9 cellular contexts compared by ENCODE assay signal in genomic region chr22:19478086-19478392, GRCh38. TPM values are rescaled to one million over a fixed set of nuclear protein-coding genes. Genes with fewer than 3 reads are reported as not detected.
DNase-seq lines count a peak whose midpoint lies in the region; ATAC-seq and TF ChIP-seq lines count a peak whose summit lies in the region.
"Had no signal": no experiment of that assay in that cellular context is flagged by ENCODE, and none has a peak within 500 bp of the region (broad histone marks: within the 10 kb centered on the region; RNA-seq: fewer than 3 reads in every experiment).

No MANE protein-coding gene starts in this region.

- ATAC-seq in IMR-90 (ENCODE audit: low read depth), result no peak

- H2AFZ ChIP-seq in IMR-90 (replicated peaks; ENCODE audit: low read length, poor library complexity), result no peak overlapping the region

- H2BK20ac ChIP-seq in IMR-90 (ENCODE audit: low read depth, low read length), result no peak overlapping the region

- intact Hi-C loops in A673 (cut with micrococcal nuclease; ENCODE audit: unreplicated experiment), result loop anchor here (2.0 kb wide), 1 partner anchor 45 kb away; the partner anchor contains the start of gene MRPL40
- intact Hi-C loops in IMR-90 (cut with micrococcal nuclease), result loop anchor here (2.0 to 5.0 kb wide), 3 partner anchors 154 to 299 kb away; partner anchors contain the start of genes CLTCL1 and SLC25A1

- H3K4me1 ChIP-seq in A673 (ENCODE audit: insufficient read depth, low read length, poor library complexity, severe bottlenecking) (peaks cover 9% of the 10 kb centered on the region), IMR-90 (ENCODE audit: control insufficient read depth, insufficient read depth, low read length) (no peaks in the 10 kb centered on the region; the same call in none of the 2 replicates), muscle layer of colon (ENCODE audit: insufficient read depth, low read length) (peaks cover 28% of the 10 kb centered on the region)

- H2BK15ac ChIP-seq in IMR-90 (ENCODE audit: low read depth, low read length), result no peak overlapping the region

- H3K9me3 ChIP-seq in A673 (ENCODE audit: low read depth, low read length, poor library complexity, severe bottlenecking) (no peaks in the 10 kb centered on the region), IMR-90 (ENCODE audit: control insufficient read depth, insufficient read depth, low read length) (no peaks in the 10 kb centered on the region), muscle layer of colon (ENCODE audit: low read length) (no peaks in the 10 kb centered on the region)

- H3K18ac ChIP-seq in IMR-90 (ENCODE audit: low read depth, low read length), result no peak overlapping the region

- peaks cover 24 to 59% of the 10 kb centered on the region in 2 experiments for H3K79me1 ChIP-seq in IMR-90 (ENCODE audit: low read depth in 1 of 2, low read length in 2 of 2)

- H2AK5ac ChIP-seq in IMR-90 (ENCODE audit: low read depth, low read length), result no peak overlapping the region

- H2BK5ac ChIP-seq in IMR-90 (ENCODE audit: low read depth, low read length, poor library complexity, severe bottlenecking), result no peak overlapping the region

- H3K56ac ChIP-seq in IMR-90 (ENCODE audit: extremely low read depth, insufficient read depth, low read length), result peak overlapping the region; percentile 40; the same call in 1 of the 2 replicates

- no peaks in the 10 kb centered on the region for H3K27me3 ChIP-seq in A673 (replicated peaks; ENCODE audit: insufficient read depth, low read depth, low read length, poor library complexity)
- H3K27me3 ChIP-seq in IMR-90 (ENCODE audit: control insufficient read depth, insufficient read depth, low read length), result no peaks in the 10 kb centered on the region
- no peaks in the 10 kb centered on the region for H3K27me3 ChIP-seq in muscle layer of colon (ENCODE audit: control insufficient read depth in 1 of 2, insufficient read depth in 2 of 2, low read length in 2 of 2)

- peak overlapping the region; percentile 89; the same call in 1 of the 2 replicates for H3K23ac ChIP-seq in IMR-90 (ENCODE audit: low read depth, low read length)

- CTCF ChIA-PET in A673 (lab: Charles Lee) (no interaction called here), IMR-90 (lab: Yijun Ruan, JAX) (interaction anchor here (1.3 kb wide), 1 partner anchor 77 kb away, joined by 3 read pairs; no protein-coding TSS in a partner anchor)

- POLR2A ChIA-PET in A673 (lab: Charles Lee; ENCODE audit: low non-redundant PET), result no interaction called here
- POLR2A ChIA-PET in IMR-90 (lab: Charles Lee; ENCODE audit: unreplicated experiment), result no interaction called here

- H3K14ac ChIP-seq in IMR-90 (replicated peaks; ENCODE audit: low read depth, low read length), result peak overlapping the region; percentile 62; the same call in 1 of the 2 replicates

- no peak overlapping the region for H3K4ac ChIP-seq in IMR-90 (ENCODE audit: low read depth, low read length)

- no peak overlapping the region for H4K91ac ChIP-seq in IMR-90 (ENCODE audit: insufficient read depth, low read depth, low read length)

- no peak for TF ChIP-seq CTCF in A673 (conservative IDR thresholded peaks at IDR 0.05; ENCODE audit: low read depth, low read length)
- no peak for TF ChIP-seq CTCF in IMR-90 (conservative IDR thresholded peaks at IDR 0.05; ENCODE audit: low read depth, low read length)
- TF ChIP-seq CTCF in cardiac fibroblast (IDR thresholded peaks at IDR 0.05; ENCODE audit: low read depth, low read length), result no peak

- H2AK9ac ChIP-seq in IMR-90 (replicated peaks; ENCODE audit: low read depth, low read length, poor library complexity), result peak overlapping the region; percentile 21

- peaks cover 32% of the 10 kb centered on the region for H4K20me1 ChIP-seq in IMR-90 (ENCODE audit: insufficient read depth, low read length)

- TF ChIP-seq RAD21 in IMR-90 (IDR thresholded peaks at IDR 0.05; ENCODE audit: low read length), result no peak

- H4K5ac ChIP-seq in IMR-90 (ENCODE audit: low read depth, low read length), result no peak overlapping the region

- peak overlapping the region; percentile 99 for H3K27ac ChIP-seq in A673 (ENCODE audit: low read depth, low read length, poor library complexity, severe bottlenecking)
- peak overlapping the region; percentile 33 for H3K27ac ChIP-seq in IMR-90 (ENCODE audit: insufficient read depth, low read length)
- peak overlapping the region; percentile 98 for H3K27ac ChIP-seq in muscle layer of colon (ENCODE audit: low read depth, low read length)
- H3K27ac ChIP-seq in caudate nucleus (ENCODE audit: low read depth, low read length), result no peak overlapping the region

- H3K36me3 ChIP-seq in A673 (ENCODE audit: insufficient read depth, low read length, poor library complexity, severe bottlenecking) (peaks cover 27% of the 10 kb centered on the region), IMR-90 (ENCODE audit: control insufficient read depth, insufficient read depth, low read length) (peaks cover 20% of the 10 kb centered on the region), muscle layer of colon (ENCODE audit: insufficient read depth, low read length) (peaks cover 16% of the 10 kb centered on the region)

- BruUV-seq in A673 (replicated peaks; lab: Mats Ljungman, UMichigan) (no TSS peak), IMR-90 (replicated peaks; lab: Mats Ljungman, UMichigan) (no TSS peak)

- peak overlapping the region; percentile 75 for H3K4me3 ChIP-seq in A673 (ENCODE audit: low read depth, low read length, poor library complexity, severe bottlenecking)
- peak overlapping the region; percentile 87 for H3K4me3 ChIP-seq in IMR-90 (ENCODE audit: insufficient read depth, low read depth, low read length)
- peak overlapping the region; percentile 90 to 93 for H3K4me3 ChIP-seq in cardiac fibroblast (replicated peaks in 1 of 2; ENCODE audit: low read depth in 2 of 2, low read length in 2 of 2)
- peak overlapping the region; percentile 86 to 87 for H3K4me3 ChIP-seq in muscle layer of colon (ENCODE audit: low read depth in 1 of 2, low read length in 2 of 2)

- WGBS in IMR-90 (ENCODE audit: extremely low coverage in 2 of 2, insufficient read length in 1 of 2), 2 experiments, result 0% methylated on average over 1 of the region's 5 CpGs; no CpG with 5 or more reads in 1 of the 2 experiments

- H3K9me1 ChIP-seq in IMR-90 (ENCODE audit: insufficient read depth, low read length), result no peaks in the 10 kb centered on the region; the same call in 1 of the 2 replicates

- H2BK120ac ChIP-seq in IMR-90 (ENCODE audit: low read depth, low read length), result no peak overlapping the region

- peak overlapping the region; percentile 99 for H3K4me2 ChIP-seq in IMR-90 (ENCODE audit: low read depth, low read length)

- dilution Hi-C loops in IMR-90 (cut with HindIII; ENCODE audit: low sequenced_read_pairs, unreplicated experiment), result no loop called here

- H3K9ac ChIP-seq in IMR-90 (ENCODE audit: low read depth, low read length) (peak overlapping the region; percentile 95), muscle layer of colon (ENCODE audit: low read length) (peak overlapping the region; percentile 89)

- in situ Hi-C loops in IMR-90 (cut with MboI; ENCODE audit: low sequenced_read_pairs), result no loop called here

- no peak for DNase-seq in A673 (ENCODE audit: low spot score)
- DNase-seq in IMR-90, result no peak
- DNase-seq in cardiac fibroblast (ENCODE audit: low read depth in 2 of 2), result peak in 1 of 2 donors; percentile 7
- no peak for DNase-seq in iPS-NIHi7 (ENCODE audit: extremely low spot score)
- no peak for DNase-seq in SK-N-DZ (ENCODE audit: low spot score)
- no peak for DNase-seq in NCI-H446 (lab: John Stamatoyannopoulos, UW)
- DNase-seq in caudate nucleus (lab: John Stamatoyannopoulos, UW), result no peak
- DNase-seq: NK-92 treated with Interleukin-12 subunit alpha and Interleukin-12 subunit beta, amount 100 ng/mL, for 24 hours had no signal

- no peak for TF ChIP-seq POLR2A in IMR-90 (IDR thresholded peaks at IDR 0.05; ENCODE audit: low read depth, low read length)

- peak overlapping the region in 1 of 2 experiments; percentile 76; a peak in 1 of 4 replicates for H4K8ac ChIP-seq in IMR-90 (ENCODE audit: low read depth in 2 of 2, low read length in 2 of 2)

RNA-seq across cellular contexts. Expression of gene UFD1, which starts 1.0 kb away (rescaled TPM):
- total RNA-seq in A673 (2021) (161 and 195 TPM in 2 replicates), IMR-90 (2012; rRNA removed) (138 and 152 TPM in 2 replicates)
- 149 and 153 TPM in 2 replicates for polyA plus RNA-seq in IMR-90 (2012; rRNA removed)
- 92.0 and 129 TPM in 2 replicates for polyA plus RNA-seq in IMR-90 (2012; cell fraction: cytosol; rRNA removed)
- 67.8 and 81.3 TPM in 2 replicates for polyA plus RNA-seq in IMR-90 (2012; cell fraction: nucleus; rRNA removed; ENCODE audit: low replicate concordance)
- 95.2 and 95.4 TPM in 2 replicates for polyA plus RNA-seq in SK-N-DZ (2014; cell fraction: cytosol; rRNA removed)
- 64.4 and 79.8 TPM in 2 replicates for polyA plus RNA-seq in SK-N-DZ (2014; cell fraction: nucleus; rRNA removed)

RNA-seq across cellular contexts. Expression of gene CDC45, which starts 1.7 kb away (rescaled TPM):
- 79.1 and 79.2 TPM in 2 replicates for total RNA-seq in A673 (2021)
- total RNA-seq in IMR-90 (2012; rRNA removed), result 37.5 and 44.6 TPM in 2 replicates
- polyA plus RNA-seq in IMR-90 (2012; rRNA removed), result 20.0 and 22.7 TPM in 2 replicates
- polyA plus RNA-seq in IMR-90 (2012; cell fraction: cytosol; rRNA removed), result 7.7 and 9.1 TPM in 2 replicates
- 24.8 and 25.7 TPM in 2 replicates for polyA plus RNA-seq in IMR-90 (2012; cell fraction: nucleus; rRNA removed; ENCODE audit: low replicate concordance)
- polyA plus RNA-seq in SK-N-DZ (2014; cell fraction: cytosol; rRNA removed), result 133 and 141 TPM in 2 replicates
- 183 and 247 TPM in 2 replicates for polyA plus RNA-seq in SK-N-DZ (2014; cell fraction: nucleus; rRNA removed)

RNA-seq across cellular contexts. Expression of gene C22orf39, which starts 30.5 kb away (rescaled TPM):
- total RNA-seq in A673 (2021) (28.4 and 34.1 TPM in 2 replicates), IMR-90 (2012; rRNA removed) (8.2 and 9.2 TPM in 2 replicates)
- 8.9 and 10.2 TPM in 2 replicates for polyA plus RNA-seq in IMR-90 (2012; rRNA removed)
- polyA plus RNA-seq in IMR-90 (2012; cell fraction: cytosol; rRNA removed), result 11.9 and 14.7 TPM in 2 replicates
- 7.8 and 8.0 TPM in 2 replicates for polyA plus RNA-seq in IMR-90 (2012; cell fraction: nucleus; rRNA removed; ENCODE audit: low replicate concordance)
- 109 and 110 TPM in 2 replicates for polyA plus RNA-seq in SK-N-DZ (2014; cell fraction: cytosol; rRNA removed)
- polyA plus RNA-seq in SK-N-DZ (2014; cell fraction: nucleus; rRNA removed), result 39.8 and 45.5 TPM in 2 replicates

RNA-seq across cellular contexts. Expression of gene MRPL40, which starts 45.7 kb away (rescaled TPM):
- total RNA-seq in A673 (2021) (21.9 and 23.1 TPM in 2 replicates), IMR-90 (2012; rRNA removed) (37.5 and 48.9 TPM in 2 replicates)
- polyA plus RNA-seq in IMR-90 (2012; rRNA removed), result 36.7 and 38.0 TPM in 2 replicates
- polyA plus RNA-seq in IMR-90 (2012; cell fraction: cytosol; rRNA removed), result 11.3 and 15.3 TPM in 2 replicates
- polyA plus RNA-seq in IMR-90 (2012; cell fraction: nucleus; rRNA removed; ENCODE audit: low replicate concordance), result 3.0 and 12.5 TPM in 2 replicates
- polyA plus RNA-seq in SK-N-DZ (2014; cell fraction: cytosol; rRNA removed), result 52.4 and 66.8 TPM in 2 replicates
- 42.5 and 50.9 TPM in 2 replicates for polyA plus RNA-seq in SK-N-DZ (2014; cell fraction: nucleus; rRNA removed)

RNA-seq across cellular contexts. Expression of gene CLDN5, which starts 46.2 kb away (rescaled TPM):
- total RNA-seq in A673 (2021) (0.21 and 0.22 TPM in 2 replicates), IMR-90 (2012; rRNA removed) (under 0.01 and 0.18 TPM in 2 replicates)
- 0.17 and 0.21 TPM in 2 replicates for polyA plus RNA-seq in IMR-90 (2012; rRNA removed)
- 0.35 and 0.71 TPM in 2 replicates for polyA plus RNA-seq in IMR-90 (2012; cell fraction: cytosol; rRNA removed)
- 0.17 TPM in 1 of 2 replicates, not detected in the other for polyA plus RNA-seq in IMR-90 (2012; cell fraction: nucleus; rRNA removed; ENCODE audit: low replicate concordance)
- polyA plus RNA-seq in SK-N-DZ (2014; cell fraction: cytosol; rRNA removed), result 4.0 and 5.3 TPM in 2 replicates
- 3.8 and 4.5 TPM in 2 replicates for polyA plus RNA-seq in SK-N-DZ (2014; cell fraction: nucleus; rRNA removed)
